ENCODE assay signal across 10 cellular contexts in the genomic region with DNA sequence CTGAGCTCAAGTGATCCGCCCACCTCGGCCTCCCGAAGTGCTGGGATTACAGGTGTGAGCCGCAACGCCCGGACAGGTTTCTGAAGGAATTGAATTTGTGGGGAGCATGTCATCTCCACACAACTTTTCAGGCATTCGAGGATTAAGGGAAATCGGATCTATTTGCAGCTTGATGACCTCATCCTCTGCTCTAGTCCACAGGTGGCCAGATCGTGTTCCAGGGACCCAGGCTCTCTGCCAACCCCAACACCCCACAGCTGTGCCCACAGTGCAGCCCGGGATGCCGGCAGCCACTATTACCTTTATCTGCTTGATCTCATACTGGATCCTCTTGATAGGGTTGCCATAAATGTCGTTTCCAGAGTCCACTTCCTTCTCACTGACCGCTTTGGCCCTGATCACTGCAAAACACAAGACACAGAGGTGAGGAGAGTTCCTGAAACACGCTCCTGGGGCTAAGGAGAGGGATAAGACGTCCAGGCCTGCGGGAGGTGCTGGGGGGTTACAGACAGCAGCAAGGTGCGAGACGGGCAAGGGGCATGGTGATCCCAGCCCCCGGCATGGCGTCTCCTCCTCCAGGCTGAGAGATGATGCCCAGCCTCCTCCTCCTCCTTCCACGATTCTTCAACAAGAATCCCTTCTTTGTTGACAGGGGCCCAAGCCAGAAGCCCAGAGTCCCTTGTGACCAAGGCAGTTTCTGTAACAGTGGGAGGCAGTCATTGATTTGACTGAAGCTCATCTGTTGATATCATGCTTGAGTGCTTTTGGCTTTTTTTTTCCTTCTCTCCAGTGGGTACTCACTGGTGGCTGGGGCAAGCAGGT. TPM values are rescaled to one million over a fixed set of nuclear protein-coding genes. Genes with fewer than 3 reads are reported as not detected.
A peak's percentile ranks its signal among the peaks of the same experiment; 100 is the strongest.
DNase-seq lines count a peak whose midpoint lies in the region; ATAC-seq, FAIRE-seq and TF ChIP-seq lines count a peak whose summit lies in the region.
"Had no signal": no experiment of that assay in that cellular context is flagged by ENCODE, and none has a peak within 500 bp of the region (broad histone marks: within the 10 kb centered on the region; RNA-seq: fewer than 3 reads in every experiment).

No MANE protein-coding gene starts in this region.

- intact Hi-C loops in left cardiac atrium (cut with DNase I), result no loop called here
- intact Hi-C loops in stomach (cut with DNase I; ENCODE audit: low total_unique reads), result no loop called here

- no peak for FAIRE-seq in GM12892 (lab: Jason Lieb, UNC)

- no peak for TF ChIP-seq EP300 in stomach (IDR thresholded peaks at IDR 0.05)

- DNase-seq in HT1080 (ENCODE audit: low read depth) (peak; percentile 52), left cardiac atrium (no peak), stomach (peak; percentile 82), GM12892 (ENCODE audit: insufficient read length) (no peak), SK-N-DZ (ENCODE audit: low spot score) (no peak)
- DNase-seq: effector memory CD4-positive, alpha-beta T cell had no signal

- peaks cover 22 to 57% (median 45%) of the 10 kb centered on the region in 4 donors for H3K4me1 ChIP-seq in stomach

- H3K36me3 ChIP-seq in stomach, result peaks cover 15 to 49% (median 47%) of the 10 kb centered on the region in 4 donors

- H3K27ac ChIP-seq in stomach, result peak overlapping the region; percentile 41 to 93 (median 60)

- TF ChIP-seq POLR2A in stomach (IDR thresholded peaks at IDR 0.05) (no peak), GM12892 (IDR thresholded peaks at IDR 0.05; ENCODE audit: low read depth, low read length) (no peak)

- no peaks in the 10 kb centered on the region for H3K27me3 ChIP-seq in stomach

- no peak for TF ChIP-seq CTCF in stomach (IDR thresholded peaks at IDR 0.05)

- WGBS in stomach, 5 donors, result 62 to 72% (median 65%) methylated on average over 20 to 21 of the region's 21 CpGs

- peak; percentile 70 for ATAC-seq in SK-N-SH treated with all-trans-retinoic acid at 6 μM for 48 hours
- peak; percentile 65 to 67 for ATAC-seq in left cardiac atrium
- ATAC-seq in GM21390 (IDR thresholded peaks at IDR 0.05; ENCODE audit: unreplicated experiment), result no peak
- no peak for ATAC-seq in HG02885 (IDR thresholded peaks at IDR 0.05; ENCODE audit: poor library complexity, unreplicated experiment)

- no peaks in the 10 kb centered on the region for H3K9me3 ChIP-seq in stomach

- H3K4me3 ChIP-seq in stomach, result no peak overlapping the region

TF ChIP-seq in SK-N-SH treated with all-trans-retinoic acid at 6 μM for 48 hours, 23 proteins besides CTCF, POLR2A, EP300 and RAD21:
- TF ChIP-seq, protein P1, sequence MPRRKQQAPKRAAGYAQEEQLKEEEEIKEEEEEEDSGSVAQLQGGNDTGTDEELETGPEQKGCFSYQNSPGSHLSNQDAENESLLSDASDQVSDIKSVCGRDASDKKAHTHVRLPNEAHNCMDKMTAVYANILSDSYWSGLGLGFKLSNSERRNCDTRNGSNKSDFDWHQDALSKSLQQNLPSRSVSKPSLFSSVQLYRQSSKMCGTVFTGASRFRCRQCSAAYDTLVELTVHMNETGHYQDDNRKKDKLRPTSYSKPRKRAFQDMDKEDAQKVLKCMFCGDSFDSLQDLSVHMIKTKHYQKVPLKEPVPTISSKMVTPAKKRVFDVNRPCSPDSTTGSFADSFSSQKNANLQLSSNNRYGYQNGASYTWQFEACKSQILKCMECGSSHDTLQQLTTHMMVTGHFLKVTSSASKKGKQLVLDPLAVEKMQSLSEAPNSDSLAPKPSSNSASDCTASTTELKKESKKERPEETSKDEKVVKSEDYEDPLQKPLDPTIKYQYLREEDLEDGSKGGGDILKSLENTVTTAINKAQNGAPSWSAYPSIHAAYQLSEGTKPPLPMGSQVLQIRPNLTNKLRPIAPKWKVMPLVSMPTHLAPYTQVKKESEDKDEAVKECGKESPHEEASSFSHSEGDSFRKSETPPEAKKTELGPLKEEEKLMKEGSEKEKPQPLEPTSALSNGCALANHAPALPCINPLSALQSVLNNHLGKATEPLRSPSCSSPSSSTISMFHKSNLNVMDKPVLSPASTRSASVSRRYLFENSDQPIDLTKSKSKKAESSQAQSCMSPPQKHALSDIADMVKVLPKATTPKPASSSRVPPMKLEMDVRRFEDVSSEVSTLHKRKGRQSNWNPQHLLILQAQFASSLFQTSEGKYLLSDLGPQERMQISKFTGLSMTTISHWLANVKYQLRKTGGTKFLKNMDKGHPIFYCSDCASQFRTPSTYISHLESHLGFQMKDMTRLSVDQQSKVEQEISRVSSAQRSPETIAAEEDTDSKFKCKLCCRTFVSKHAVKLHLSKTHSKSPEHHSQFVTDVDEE (CRISPR knock-in tag; IDR thresholded peaks at IDR 0.05), result peak; percentile 86
- 0 out of 2 replicates have a peak, but pooled peaks have one; percentile 15 for TF ChIP-seq ZNF8 (CRISPR knock-in tag; IDR thresholded peaks at IDR 0.05)
- TF ChIP-seq ZFP30 (CRISPR knock-in tag; IDR thresholded peaks at IDR 0.05), result no peak
- TF ChIP-seq TCF4 (CRISPR knock-in tag; IDR thresholded peaks at IDR 0.05; ENCODE audit: borderline replicate concordance), result peak; percentile 65; the same call in 1 of the 2 replicates
- no peak for TF ChIP-seq ARNTL (CRISPR knock-in tag; IDR thresholded peaks at IDR 0.05; ENCODE audit: borderline replicate concordance, low read depth)
- TF ChIP-seq, protein P2, sequence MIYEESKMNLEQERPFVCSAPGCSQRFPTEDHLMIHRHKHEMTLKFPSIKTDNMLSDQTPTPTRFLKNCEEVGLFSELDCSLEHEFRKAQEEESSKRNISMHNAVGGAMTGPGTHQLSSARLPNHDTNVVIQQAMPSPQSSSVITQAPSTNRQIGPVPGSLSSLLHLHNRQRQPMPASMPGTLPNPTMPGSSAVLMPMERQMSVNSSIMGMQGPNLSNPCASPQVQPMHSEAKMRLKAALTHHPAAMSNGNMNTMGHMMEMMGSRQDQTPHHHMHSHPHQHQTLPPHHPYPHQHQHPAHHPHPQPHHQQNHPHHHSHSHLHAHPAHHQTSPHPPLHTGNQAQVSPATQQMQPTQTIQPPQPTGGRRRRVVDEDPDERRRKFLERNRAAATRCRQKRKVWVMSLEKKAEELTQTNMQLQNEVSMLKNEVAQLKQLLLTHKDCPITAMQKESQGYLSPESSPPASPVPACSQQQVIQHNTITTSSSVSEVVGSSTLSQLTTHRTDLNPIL (CRISPR knock-in tag; IDR thresholded peaks at IDR 0.05; ENCODE audit: low read depth), result 0 out of 2 replicates have a peak, but pooled peaks have one; percentile 7
- TF ChIP-seq ZC3H10 (CRISPR knock-in tag; IDR thresholded peaks at IDR 0.05), result no peak

RNA-seq across cellular contexts. Expression of a gene that starts 29.3 kb away (rescaled TPM):
- total RNA-seq in HT1080 (2014; rRNA removed; shearing (Covaris generic)), result 0.27 and 0.55 TPM in 2 replicates
- polyA plus RNA-seq in HT1080 (2015; cell fraction: cytosol; rRNA removed), result 0.06 and 0.45 TPM in 2 replicates
- 0.61 and 0.65 TPM in 2 replicates for polyA plus RNA-seq in HT1080 (2015; cell fraction: nucleus; rRNA removed)
- total RNA-seq in left cardiac atrium (1 to 10 TPM; 1.7 to 2.3 TPM), stomach (10 to 100 TPM in 2 of 5 donors, 1 to 10 TPM in 3; 4.2 to 23.9 (median 7.1) TPM)
- polyA plus RNA-seq in stomach, result under 1 TPM in 2 of 3 donors, not detected in 1; 0.31 to 0.40 TPM
- not detected for polyA plus RNA-seq in GM12892 (2012; ENCODE audit: missing spikeins)
- not detected in 2 replicates for polyA plus RNA-seq in SK-N-DZ (2014; cell fraction: cytosol; rRNA removed)
- polyA plus RNA-seq in SK-N-DZ (2014; cell fraction: nucleus; rRNA removed), result 0.36 TPM in 1 of 2 replicates, not detected in the other
- total RNA-seq: T-helper 2 cell treated with Interferon-gamma antibody and Interleukin-4, amounts not matched to agents 100 ng/mL and 5 ng/mL, for 36 hours had no signal

RNA-seq across cellular contexts. Expression of a gene that starts 33.1 kb away (rescaled TPM):
- 20.8 and 22.2 TPM in 2 replicates for total RNA-seq in HT1080 (2014; rRNA removed; shearing (Covaris generic))
- 27.4 and 29.4 TPM in 2 replicates for polyA plus RNA-seq in HT1080 (2015; cell fraction: cytosol; rRNA removed)
- 66.6 and 71.1 TPM in 2 replicates for polyA plus RNA-seq in HT1080 (2015; cell fraction: nucleus; rRNA removed)
- total RNA-seq in left cardiac atrium, result 10 to 100 TPM; 28.1 to 48.1 TPM
- 100 to 1,000 TPM in 1 of 5 donors, 10 to 100 TPM in 4; 33.3 to 106 (median 42.0) TPM for total RNA-seq in stomach
- 10 to 100 TPM; 14.2 to 20.9 (median 15.3) TPM for polyA plus RNA-seq in stomach
- 38.1 TPM for polyA plus RNA-seq in GM12892 (2012; ENCODE audit: missing spikeins)
- polyA plus RNA-seq in SK-N-DZ (2014; cell fraction: cytosol; rRNA removed), result 29.6 and 34.0 TPM in 2 replicates
- 62.2 and 84.2 TPM in 2 replicates for polyA plus RNA-seq in SK-N-DZ (2014; cell fraction: nucleus; rRNA removed)

RNA-seq across cellular contexts. Expression of a gene that starts 51.5 kb away (rescaled TPM):
- 78.0 and 119 TPM in 2 replicates for total RNA-seq in HT1080 (2014; rRNA removed; shearing (Covaris generic))
- polyA plus RNA-seq in HT1080 (2015; cell fraction: cytosol; rRNA removed), result 236 and 260 TPM in 2 replicates
- 188 and 206 TPM in 2 replicates for polyA plus RNA-seq in HT1080 (2015; cell fraction: nucleus; rRNA removed)
- total RNA-seq in left cardiac atrium, result 100 to 1,000 TPM; 161 to 191 TPM
- 10 to 100 TPM; 37.4 to 100.0 (median 66.1) TPM for total RNA-seq in stomach
- 10 to 100 TPM; 20.9 to 34.4 (median 29.4) TPM for polyA plus RNA-seq in stomach
- not detected for polyA plus RNA-seq in GM12892 (2012; ENCODE audit: missing spikeins)
- 82.7 and 89.1 TPM in 2 replicates for polyA plus RNA-seq in SK-N-DZ (2014; cell fraction: cytosol; rRNA removed)
- polyA plus RNA-seq in SK-N-DZ (2014; cell fraction: nucleus; rRNA removed), result 32.9 and 40.2 TPM in 2 replicates

Comparison
In these comparisons a context has a peak if more than half of its experiments do, and no peak if none do; other contexts are left out.
1. DNase-seq: peak in HT1080 (single experiment) and stomach (single experiment); none in left cardiac atrium (single experiment), GM12892 (single experiment) and SK-N-DZ (single experiment).
2. ATAC-seq: peak in SK-N-SH treated with all-trans-retinoic acid at 6 μM for 48 hours (single experiment) and left cardiac atrium (2 of 2); none in GM21390 (single experiment) and HG02885 (single experiment).